8 cellular contexts compared by ENCODE assay signal in genomic region chr7:519974-520458, GRCh38. TPM values are rescaled to one million over a fixed set of nuclear protein-coding genes. Genes with fewer than 3 reads are reported as not detected.
DNase-seq lines count a peak whose midpoint lies in the region; ATAC-seq and TF ChIP-seq lines count a peak whose summit lies in the region.

No MANE protein-coding gene starts in this region.

- ATAC-seq in GM18511 (IDR thresholded peaks at IDR 0.05; ENCODE audit: unreplicated experiment) (peak; percentile 31), lower lobe of right lung (peak; percentile 47 to 59), thoracic aorta (ENCODE audit: insufficient number of reproducible peaks, low FRiP score, low read depth) (no peak), HG03469 (IDR thresholded peaks at IDR 0.05; ENCODE audit: unreplicated experiment) (no peak), GM21786 (IDR thresholded peaks at IDR 0.05; ENCODE audit: unreplicated experiment) (no peak)

- peaks cover 45% of the 10 kb centered on the region for H3K27me3 ChIP-seq in effector memory CD4-positive, alpha-beta T cell (replicated peaks; ENCODE audit: control insufficient read depth, insufficient read depth, low read length, poor library complexity, severe bottlenecking)
- H3K27me3 ChIP-seq in lower lobe of right lung (ENCODE audit: low read depth): peaks cover 36% of the 10 kb centered on the region
- no peaks in the 10 kb centered on the region for H3K27me3 ChIP-seq in thoracic aorta (replicated peaks; ENCODE audit: insufficient read depth)

- H3K4me3 ChIP-seq in effector memory CD4-positive, alpha-beta T cell (ENCODE audit: insufficient read depth, low read depth, low read length, poor library complexity, severe bottlenecking): peak overlapping the region; percentile 37
- H3K4me3 ChIP-seq in lower lobe of right lung (peak overlapping the region; percentile 59), thoracic aorta (peak overlapping the region; percentile 77)

- TF ChIP-seq CTCF in lower lobe of right lung (IDR thresholded peaks at IDR 0.05): no peak
- TF ChIP-seq CTCF in thoracic aorta (IDR thresholded peaks at IDR 0.05): peak; percentile 70

- H3K36me3 ChIP-seq in effector memory CD4-positive, alpha-beta T cell (ENCODE audit: control insufficient read depth, insufficient read depth, low read length): no peaks in the 10 kb centered on the region
- H3K36me3 ChIP-seq in lower lobe of right lung (no peaks in the 10 kb centered on the region), thoracic aorta (no peaks in the 10 kb centered on the region)

- intact Hi-C loops in lower lobe of right lung (cut with DNase I): no loop called here

- DNase-seq in AG08396 (ENCODE audit: low spot score) (peak; percentile 84), RPMI8226 (peak; percentile 83), lower lobe of right lung (peak; percentile 72), thoracic aorta (ENCODE audit: low spot score) (no peak)
- no peak for DNase-seq in effector memory CD4-positive, alpha-beta T cell

- H3K27ac ChIP-seq in effector memory CD4-positive, alpha-beta T cell (ENCODE audit: insufficient read depth, low read length, poor library complexity, severe bottlenecking): no peak overlapping the region
- peak overlapping the region; percentile 78 for H3K27ac ChIP-seq in lower lobe of right lung
- H3K27ac ChIP-seq in thoracic aorta: peak overlapping the region; percentile 95 to 98

- H3K4me1 ChIP-seq in effector memory CD4-positive, alpha-beta T cell (ENCODE audit: control insufficient read depth, insufficient read depth, low read length, poor library complexity, severe bottlenecking): peaks cover 42% of the 10 kb centered on the region
- H3K4me1 ChIP-seq in lower lobe of right lung: peaks cover 59% of the 10 kb centered on the region
- H3K4me1 ChIP-seq in thoracic aorta (ENCODE audit: control insufficient read depth in 1 of 2, low read depth in 2 of 2): peaks cover 20 to 52% of the 10 kb centered on the region in 2 donors

- no peaks in the 10 kb centered on the region for H3K9me3 ChIP-seq in effector memory CD4-positive, alpha-beta T cell (ENCODE audit: control insufficient read depth, low read length)
- H3K9me3 ChIP-seq in lower lobe of right lung (no peaks in the 10 kb centered on the region), thoracic aorta (peaks cover under 1% of the 10 kb centered on the region)

RNA-seq across cellular contexts. Expression of gene PDGFA, which starts 0.4 kb away (rescaled TPM):
- total RNA-seq in lower lobe of right lung: 27.1 TPM
- total RNA-seq in thoracic aorta: 100 to 1,000 TPM; 175 to 219 TPM

Comparison
In these comparisons a context has a peak if more than half of its experiments do, and no peak if none do; other contexts are left out.
1. DNase-seq: peak in AG08396 (single experiment), RPMI8226 (single experiment) and lower lobe of right lung (single experiment); none in effector memory CD4-positive, alpha-beta T cell (0 of 3) and thoracic aorta (single experiment).
2. ATAC-seq: peak in GM18511 (single experiment) and lower lobe of right lung (2 of 2); none in thoracic aorta (single experiment), HG03469 (single experiment) and GM21786 (single experiment).
3. Peak in every context shown above with its lines, with median percentiles within 50 percentile points of each other: H3K4me3 ChIP-seq.